Comparison of ENCODE assay signal across 13 cellular contexts in the genomic region with DNA sequence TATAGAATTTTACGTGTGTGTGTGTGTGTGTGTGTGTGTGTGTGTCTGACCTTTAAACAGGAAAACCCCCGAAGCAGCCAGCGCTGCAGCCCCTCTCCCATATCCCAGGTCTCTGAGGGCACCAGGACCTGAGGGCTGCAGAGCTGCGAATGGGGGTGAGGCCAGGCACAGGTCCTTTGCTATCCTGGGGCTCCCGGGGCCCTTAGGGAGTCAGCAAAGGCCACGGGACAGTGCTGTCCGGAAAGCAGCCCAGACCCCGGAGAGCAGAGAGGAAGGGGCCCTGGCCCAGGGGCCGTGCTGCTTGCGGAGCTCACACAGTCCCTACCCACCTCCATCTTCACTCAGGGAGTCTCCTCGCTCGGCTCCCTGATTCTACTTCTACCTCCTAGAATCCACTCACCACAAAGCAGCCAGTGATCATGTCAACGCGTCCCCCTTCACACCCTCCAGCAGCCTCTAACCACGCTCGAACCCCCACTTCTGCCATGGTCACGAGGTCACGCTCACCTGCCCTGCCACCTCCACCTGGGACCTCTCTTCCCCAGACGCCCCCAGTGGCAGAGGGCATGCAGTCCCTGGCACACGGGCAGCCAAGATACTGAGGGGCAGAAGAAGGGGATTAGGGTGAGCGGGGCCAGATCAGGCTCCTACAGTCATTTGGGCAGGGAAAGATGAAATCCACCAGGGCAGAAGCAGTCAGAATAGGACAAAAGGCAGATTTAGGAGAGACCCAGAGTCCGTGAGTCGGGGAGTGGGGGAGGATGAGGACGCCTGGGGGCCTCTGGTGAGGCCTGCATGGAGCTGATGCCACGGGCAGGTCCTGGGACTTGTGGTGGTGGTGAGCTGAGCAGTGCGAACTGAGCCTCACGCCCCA.
DNase-seq lines count a peak whose midpoint lies in the region; ATAC-seq, FAIRE-seq and TF ChIP-seq lines count a peak whose summit lies in the region.
"Had no signal": no experiment of that assay in that cellular context is flagged by ENCODE, and none has a peak within 500 bp of the region (broad histone marks: within the 10 kb centered on the region; RNA-seq: fewer than 3 reads in every experiment).

No MANE protein-coding gene starts in this region.

- H3K4me1 Mint-ChIP-seq in natural killer cell treated with Interleukin-12 subunit alpha and Interleukin-12 subunit beta and Interleukin-15 and Interleukin-18, amount 100 ng/mL, for 72 hours (ENCODE audit: low read depth in 2 of 2): peaks cover 0 to 4% of the 10 kb centered on the region in 2 donors
- peaks cover 9% of the 10 kb centered on the region in 2 donors for H3K4me1 Mint-ChIP-seq in natural killer cell
- no peaks in the 10 kb centered on the region for H3K4me1 Mint-ChIP-seq in central memory CD8-positive, alpha-beta T cell

- no peaks in the 10 kb centered on the region for H3K27me3 Mint-ChIP-seq in natural killer cell treated with Interleukin-12 subunit alpha and Interleukin-12 subunit beta and Interleukin-15 and Interleukin-18, amount 100 ng/mL, for 72 hours
- no peaks in the 10 kb centered on the region for H3K27me3 Mint-ChIP-seq in natural killer cell (ENCODE audit: low read depth in 2 of 2)
- H3K27me3 Mint-ChIP-seq in central memory CD8-positive, alpha-beta T cell: no peaks in the 10 kb centered on the region

- H3K27ac ChIP-seq in neuronal stem cell (replicated peaks; ENCODE audit: low read length) (no peak overlapping the region), small intestine (ENCODE audit: low read depth in 1 of 2, low read length in 1 of 2) (no peak overlapping the region)

- H2BK120ac ChIP-seq in neuronal stem cell (ENCODE audit: low read depth, low read length): no peak overlapping the region

- H3K27me3 ChIP-seq in neuronal stem cell (ENCODE audit: control insufficient read depth in 3 of 3, insufficient read depth in 3 of 3, low read depth in 1 of 3, low read length in 3 of 3): no peaks in the 10 kb centered on the region
- no peaks in the 10 kb centered on the region for H3K27me3 ChIP-seq in small intestine (ENCODE audit: control insufficient read depth in 2 of 2, insufficient read depth in 2 of 2, low read length in 2 of 2)
- H3K27me3 ChIP-seq: breast epithelium had no signal

- DNase-seq in natural killer cell treated with Interleukin-12 subunit alpha and Interleukin-12 subunit beta and Interleukin-15 and Interleukin-18, amount 100 ng/mL, for 72 hours (ENCODE audit: low spot score): no peak
- DNase-seq in natural killer cell (no peak), neuronal stem cell (ENCODE audit: low spot score) (no peak), NCI-H524 treated with DMSO at 0.1 percent for 48 hours (lab: John Stamatoyannopoulos, UW) (no peak), HT-29 (ENCODE audit: low spot score) (no peak), MV-4-11 (lab: John Stamatoyannopoulos, UW) (no peak), small intestine (no peak)
- no peak for DNase-seq in central memory CD8-positive, alpha-beta T cell (ENCODE audit: low spot score in 2 of 2)
- DNase-seq: activated CD4-positive, CD25-positive, alpha-beta regulatory T cell had no signal

- H3K9ac ChIP-seq in neuronal stem cell (ENCODE audit: low read depth, low read length, poor library complexity): peak overlapping the region; percentile 53

- H3K36me3 ChIP-seq in neuronal stem cell (replicated peaks in 1 of 2; ENCODE audit: control insufficient read depth in 2 of 2, insufficient read depth in 2 of 2, low read length in 2 of 2) (peaks cover 12 to 50% of the 10 kb centered on the region in 2 donors), small intestine (ENCODE audit: control insufficient read depth in 2 of 2, insufficient read depth in 2 of 2, low read length in 2 of 2) (peaks cover 0 to 13% of the 10 kb centered on the region in 2 donors)

- H3K9me3 ChIP-seq in neuronal stem cell (replicated peaks in 1 of 2; ENCODE audit: control insufficient read depth in 2 of 2, insufficient read depth in 1 of 2, low read depth in 1 of 2, low read length in 2 of 2) (peaks cover 5 to 10% of the 10 kb centered on the region in 2 donors), small intestine (ENCODE audit: control insufficient read depth, low read depth) (no peaks in the 10 kb centered on the region)
- H3K9me3 ChIP-seq: breast epithelium, thoracic aorta had no signal

- H3K23ac ChIP-seq in neuronal stem cell (ENCODE audit: low read depth, low read length, poor library complexity): no peak overlapping the region

- no peak overlapping the region for H3K4me3 Mint-ChIP-seq in natural killer cell treated with Interleukin-12 subunit alpha and Interleukin-12 subunit beta and Interleukin-15 and Interleukin-18, amount 100 ng/mL, for 72 hours
- no peak overlapping the region for H3K4me3 Mint-ChIP-seq in natural killer cell
- H3K4me3 Mint-ChIP-seq in central memory CD8-positive, alpha-beta T cell: no peak overlapping the region

- intact Hi-C loops in natural killer cell (cut with micrococcal nuclease): no loop called here

- no peak overlapping the region for H2BK12ac ChIP-seq in neuronal stem cell (ENCODE audit: low read length)

- H2AK5ac ChIP-seq in neuronal stem cell (ENCODE audit: low read depth, low read length): peak overlapping the region; percentile 82

- H3K27ac Mint-ChIP-seq in natural killer cell treated with Interleukin-12 subunit alpha and Interleukin-12 subunit beta and Interleukin-15 and Interleukin-18, amount 100 ng/mL, for 72 hours: peak overlapping the region in 1 of 2 donors; percentile 48
- H3K27ac Mint-ChIP-seq in natural killer cell: peak overlapping the region in 1 of 2 donors; percentile 69
- peak overlapping the region; percentile 51 for H3K27ac Mint-ChIP-seq in central memory CD8-positive, alpha-beta T cell (ENCODE audit: low read depth)

- H4K8ac ChIP-seq in neuronal stem cell (ENCODE audit: low read depth, low read length): no peak overlapping the region

- no CpG with 5 or more reads among the region's 27 CpGs for WGBS in neuronal stem cell (ENCODE audit: extremely low coverage in 2 of 2, insufficient read length in 2 of 2, insufficient replicate concordance in 1 of 2), 2 donors
- WGBS in small intestine, 3 donors: 90 to 93% (median 92%) methylated on average over 24 to 27 of the region's 27 CpGs

- H3K9me3 Mint-ChIP-seq in natural killer cell treated with Interleukin-12 subunit alpha and Interleukin-12 subunit beta and Interleukin-15 and Interleukin-18, amount 100 ng/mL, for 72 hours: no peaks in the 10 kb centered on the region
- H3K9me3 Mint-ChIP-seq in natural killer cell: no peaks in the 10 kb centered on the region
- H3K9me3 Mint-ChIP-seq in central memory CD8-positive, alpha-beta T cell: no peaks in the 10 kb centered on the region

- H2AFZ ChIP-seq in neuronal stem cell (ENCODE audit: low read length): no peak overlapping the region

- no peaks in the 10 kb centered on the region for H3K79me1 ChIP-seq in neuronal stem cell (ENCODE audit: low read depth, low read length)

- no peak overlapping the region for H4K91ac ChIP-seq in neuronal stem cell (ENCODE audit: low read depth, low read length, poor library complexity)

- H2BK15ac ChIP-seq in neuronal stem cell (ENCODE audit: low read length): no peak overlapping the region

- no peaks in the 10 kb centered on the region for H3K36me3 Mint-ChIP-seq in natural killer cell treated with Interleukin-12 subunit alpha and Interleukin-12 subunit beta and Interleukin-15 and Interleukin-18, amount 100 ng/mL, for 72 hours
- no peaks in the 10 kb centered on the region for H3K36me3 Mint-ChIP-seq in natural killer cell
- H3K36me3 Mint-ChIP-seq in central memory CD8-positive, alpha-beta T cell (ENCODE audit: insufficient read depth): peaks cover 19% of the 10 kb centered on the region

- no peak overlapping the region for H2BK5ac ChIP-seq in neuronal stem cell (ENCODE audit: low read length)

- H3K18ac ChIP-seq in neuronal stem cell (ENCODE audit: low read length): peak overlapping the region; percentile 55

- H3K4ac ChIP-seq in neuronal stem cell (ENCODE audit: low read length): no peak overlapping the region

- no peak for TF ChIP-seq CTCF in natural killer cell (IDR thresholded peaks at IDR 0.05)

- H3K4me2 ChIP-seq in neuronal stem cell (ENCODE audit: insufficient read depth, low read length, poor library complexity, severe bottlenecking): no peak overlapping the region

- H3K4me3 ChIP-seq in neuronal stem cell (ENCODE audit: low read length in 2 of 2) (no peak overlapping the region), small intestine (ENCODE audit: low read depth in 1 of 2, low read length in 2 of 2) (no peak overlapping the region)
- H3K4me3 ChIP-seq: thoracic aorta had no signal

- peak overlapping the region; percentile 73 for H3K14ac ChIP-seq in neuronal stem cell (ENCODE audit: low read length)

- no peak for FAIRE-seq in small intestine (lab: Jason Lieb, UNC)
- FAIRE-seq: H54, RCC 7860 had no signal

- ATAC-seq in natural killer cell treated with Interleukin-12 subunit alpha and Interleukin-12 subunit beta and Interleukin-15 and Interleukin-18, amount 100 ng/mL, for 72 hours: peak; percentile 26 to 32
- no peak for ATAC-seq in natural killer cell
- no peak for ATAC-seq in central memory CD8-positive, alpha-beta T cell (replicated peaks; ENCODE audit: extremely low read depth, poor library complexity, severe bottlenecking)

- H3K4me1 ChIP-seq in neuronal stem cell (ENCODE audit: control insufficient read depth in 2 of 2, insufficient read depth in 1 of 2, low read depth in 1 of 2, low read length in 2 of 2) (no peaks in the 10 kb centered on the region), small intestine (ENCODE audit: control insufficient read depth in 2 of 2, insufficient read depth in 1 of 2, low read depth in 1 of 2, low read length in 1 of 2) (no peaks in the 10 kb centered on the region)
- H3K4me1 ChIP-seq: breast epithelium had no signal

Comparison
In these comparisons a context has a peak if more than half of its experiments do, and no peak if none do; other contexts are left out.
1. ATAC-seq: peak in natural killer cell treated with Interleukin-12 subunit alpha and Interleukin-12 subunit beta and Interleukin-15 and Interleukin-18, amount 100 ng/mL, for 72 hours (2 of 2); none in natural killer cell (0 of 3) and central memory CD8-positive, alpha-beta T cell (single experiment).